13 cellular contexts compared by ENCODE assay signal in the genomic region with DNA sequence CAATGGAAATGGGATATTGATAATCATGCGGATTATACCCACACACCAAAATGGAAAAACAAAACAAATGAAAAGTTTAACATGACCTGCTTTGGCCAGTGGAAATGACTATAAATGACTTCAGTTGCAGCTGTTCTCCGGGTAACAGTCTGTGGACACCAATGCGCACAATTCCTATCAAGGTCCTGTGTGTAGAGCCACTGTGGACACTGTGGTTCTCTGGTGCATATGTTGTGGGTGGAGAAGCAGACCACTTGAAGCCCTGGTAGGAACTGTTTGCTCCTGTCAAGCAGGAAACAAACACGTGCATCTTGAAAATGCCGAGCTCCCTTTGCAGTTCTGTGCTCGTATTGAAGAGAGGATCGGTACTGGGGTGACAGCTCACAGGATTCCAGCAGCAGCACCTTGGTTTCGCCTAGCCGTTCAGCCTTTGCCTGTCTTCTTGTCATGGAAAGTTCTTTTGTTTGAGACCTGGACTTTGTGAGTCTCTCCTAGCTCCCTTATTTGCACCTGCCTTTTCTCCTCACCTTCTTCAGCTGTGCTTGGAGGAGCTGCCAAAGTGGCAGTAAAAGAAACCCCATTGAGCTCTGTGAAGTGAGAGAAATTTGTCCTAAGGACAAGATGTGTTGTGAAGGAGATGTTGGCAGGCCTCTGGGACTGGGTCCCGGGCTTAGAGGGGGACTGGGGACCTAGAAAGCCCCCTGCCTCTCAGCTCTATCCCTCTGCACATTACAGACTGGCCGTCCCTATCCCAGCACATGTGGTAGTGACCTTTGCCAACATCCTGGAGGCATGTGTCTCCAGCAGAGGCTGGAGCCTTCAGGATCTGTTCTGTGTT. TPM values are rescaled to one million over a fixed set of nuclear protein-coding genes. Genes with fewer than 3 reads are reported as not detected.
A peak's percentile ranks its signal among the peaks of the same experiment; 100 is the strongest.
DNase-seq lines count a peak whose midpoint lies in the region; ATAC-seq and TF ChIP-seq lines count a peak whose summit lies in the region.
"Had no signal": no experiment of that assay in that cellular context is flagged by ENCODE, and none has a peak within 500 bp of the region (broad histone marks: within the 10 kb centered on the region; RNA-seq: fewer than 3 reads in every experiment).

No MANE protein-coding gene starts in this region.

- peak overlapping the region; percentile 93 for H3K27ac ChIP-seq in BLaER1
- peak overlapping the region; percentile 64 for H3K27ac ChIP-seq in CD8-positive, alpha-beta T cell (ENCODE audit: low read depth, low read length)
- H3K27ac ChIP-seq in stomach = peak overlapping the region in 1 of 5 donors; percentile 67
- no peak overlapping the region for H3K27ac ChIP-seq in SJCRH30
- no peak overlapping the region for H3K27ac ChIP-seq in foreskin keratinocyte

- H3K4me1 ChIP-seq in BLaER1 = peaks cover 100% of the 10 kb centered on the region
- H3K4me1 ChIP-seq in CD8-positive, alpha-beta T cell (ENCODE audit: insufficient read depth, low read length) = peaks cover 98% of the 10 kb centered on the region
- peaks cover 35 to 99% (median 67%) of the 10 kb centered on the region in 4 donors for H3K4me1 ChIP-seq in stomach
- H3K4me1 ChIP-seq in SJCRH30 = no peaks in the 10 kb centered on the region
- H3K4me1 ChIP-seq in foreskin keratinocyte = no peaks in the 10 kb centered on the region

- intact Hi-C loops in CD8-positive, alpha-beta T cell (cut with DNase I, micrococcal nuclease) = loop anchor here in 1 of 2 experiments (2.0 kb wide), 2 partner anchors 23 to 31 kb away; no protein-coding TSS in a partner anchor
- intact Hi-C loops in activated CD8-positive, alpha-beta T cell treated with anti-CD3 and anti-CD28 coated beads for 36 hours (cut with micrococcal nuclease) = no loop called here
- intact Hi-C loops in stomach (cut with DNase I; ENCODE audit: low total_unique reads) = no loop called here

- H3K36me3 Mint-ChIP-seq in CD8-positive, alpha-beta T cell = peaks cover 42% of the 10 kb centered on the region
- peaks cover 37% of the 10 kb centered on the region for H3K36me3 Mint-ChIP-seq in activated CD8-positive, alpha-beta T cell treated with anti-CD3 and anti-CD28 coated beads for 36 hours (ENCODE audit: low read depth)
- H3K36me3 Mint-ChIP-seq in naive B cell = peaks cover 8 to 27% of the 10 kb centered on the region in 2 donors

- H3K27me3 Mint-ChIP-seq in CD8-positive, alpha-beta T cell (ENCODE audit: low read depth) = no peaks in the 10 kb centered on the region
- no peaks in the 10 kb centered on the region for H3K27me3 Mint-ChIP-seq in activated CD8-positive, alpha-beta T cell treated with anti-CD3 and anti-CD28 coated beads for 36 hours
- H3K27me3 Mint-ChIP-seq in naive B cell = no peaks in the 10 kb centered on the region

- peak overlapping the region; percentile 73 for H3K9ac ChIP-seq in BLaER1

- DNase-seq in CD8-positive, alpha-beta T cell = no peak
- no peak for DNase-seq in activated CD8-positive, alpha-beta T cell treated with anti-CD3 and anti-CD28 coated beads for 36 hours
- DNase-seq in naive B cell = no peak
- no peak for DNase-seq in stomach
- no peak for DNase-seq in SJCRH30
- no peak for DNase-seq in EL
- DNase-seq in foreskin keratinocyte = no peak
- DNase-seq: activated gamma-delta T cell; caudate nucleus; mucosa of descending colon; NCI-H2081; stimulated activated CD4-positive, alpha-beta T cell treated with anti-CD3 and anti-CD28 coated beads, Interleukin-2, amount 100 ng/mL, for 24 hours had no signal

- 57 to 73% (median 69%) methylated on average over 11 of the region's 11 CpGs for WGBS in stomach, 5 donors

- peaks cover 100% of the 10 kb centered on the region for H4K20me1 ChIP-seq in BLaER1

- peak overlapping the region; percentile 93 for H3K4me2 ChIP-seq in BLaER1

- no peak for TF ChIP-seq CTCF in CD8-positive, alpha-beta T cell (IDR thresholded peaks at IDR 0.05)
- no peak for TF ChIP-seq CTCF in activated CD8-positive, alpha-beta T cell treated with anti-CD3 and anti-CD28 coated beads for 36 hours (IDR thresholded peaks at IDR 0.05)
- TF ChIP-seq CTCF in stomach (IDR thresholded peaks at IDR 0.05) = no peak
- no peak for TF ChIP-seq CTCF in foreskin keratinocyte (conservative IDR thresholded peaks at IDR 0.05)

- peak; percentile 30 for ATAC-seq in CD8-positive, alpha-beta T cell
- ATAC-seq in activated CD8-positive, alpha-beta T cell treated with anti-CD3 and anti-CD28 coated beads for 36 hours = peak; percentile 10
- no peak for ATAC-seq in naive B cell (ENCODE audit: low read depth in 2 of 2)
- ATAC-seq in foreskin keratinocyte = no peak

- no peaks in the 10 kb centered on the region for H3K27me3 ChIP-seq in BLaER1
- H3K27me3 ChIP-seq in CD8-positive, alpha-beta T cell (ENCODE audit: insufficient read depth, low read length) = no peaks in the 10 kb centered on the region
- no peaks in the 10 kb centered on the region for H3K27me3 ChIP-seq in stomach
- H3K27me3 ChIP-seq in SJCRH30 = no peaks in the 10 kb centered on the region
- no peaks in the 10 kb centered on the region for H3K27me3 ChIP-seq in foreskin keratinocyte

- POLR2A ChIA-PET in CD8-positive, alpha-beta T cell (lab: Charles Lee) = interaction anchor here (0.9 to 5.3 kb wide), 7 partner anchors 14 to 152 kb away, joined by 3 to 24 read pairs (median 4); no protein-coding TSS in a partner anchor
- POLR2A ChIA-PET in activated CD8-positive, alpha-beta T cell treated with anti-CD3 and anti-CD28 coated beads for 36 hours (lab: Charles Lee) = interaction anchor here (0.7 to 4.3 kb wide), 14 partner anchors 9 to 316 kb away, joined by 3 to 23 read pairs (median 6); no protein-coding TSS in a partner anchor

- no peaks in the 10 kb centered on the region for H3K9me3 Mint-ChIP-seq in CD8-positive, alpha-beta T cell
- no peaks in the 10 kb centered on the region for H3K9me3 Mint-ChIP-seq in activated CD8-positive, alpha-beta T cell treated with anti-CD3 and anti-CD28 coated beads for 36 hours
- H3K9me3 Mint-ChIP-seq in naive B cell = no peaks in the 10 kb centered on the region

- no peak for TF ChIP-seq EP300 in stomach (IDR thresholded peaks at IDR 0.05)

- 0 out of 2 replicates have a peak overlapping the region, but pooled peaks have one; percentile 44 for H3K4me3 ChIP-seq in BLaER1
- H3K4me3 ChIP-seq in CD8-positive, alpha-beta T cell (ENCODE audit: low read depth, low read length) = peak overlapping the region; percentile 49
- no peak overlapping the region for H3K4me3 ChIP-seq in stomach
- H3K4me3 ChIP-seq in SJCRH30 = no peak overlapping the region
- H3K4me3 ChIP-seq: mucosa of descending colon had no signal

- CTCF ChIA-PET in CD8-positive, alpha-beta T cell (lab: Charles Lee) = interaction anchor here (0.6 to 2.7 kb wide), 10 partner anchors 11 to 302 kb away, joined by 3 to 14 read pairs (median 4); no protein-coding TSS in a partner anchor
- CTCF ChIA-PET in activated CD8-positive, alpha-beta T cell treated with anti-CD3 and anti-CD28 coated beads for 36 hours (lab: Charles Lee) = interaction anchor here (0.6 to 2.2 kb wide), 14 partner anchors 9 to 201 kb away, joined by 3 to 8 read pairs (median 4); no protein-coding TSS in a partner anchor

- no peak for TF ChIP-seq POLR2A in stomach (IDR thresholded peaks at IDR 0.05)

- H3K9me3 ChIP-seq in BLaER1 (no peaks in the 10 kb centered on the region), stomach (no peaks in the 10 kb centered on the region), SJCRH30 (replicated peaks) (no peaks in the 10 kb centered on the region)
- no peaks in the 10 kb centered on the region for H3K9me3 ChIP-seq in CD8-positive, alpha-beta T cell (ENCODE audit: low read length)
- H3K9me3 ChIP-seq: mucosa of descending colon had no signal

- H3K36me3 ChIP-seq in BLaER1 = peaks cover 34% of the 10 kb centered on the region
- no peaks in the 10 kb centered on the region for H3K36me3 ChIP-seq in CD8-positive, alpha-beta T cell (ENCODE audit: insufficient read depth, low read length)
- H3K36me3 ChIP-seq in stomach = peaks cover 0 to 6% (median 3%) of the 10 kb centered on the region in 4 donors
- H3K36me3 ChIP-seq in SJCRH30 = 0 out of 2 replicates have a peak, but pooled peaks cover 11% of the 10 kb centered on the region

- peaks cover 95% of the 10 kb centered on the region for H3K4me1 Mint-ChIP-seq in CD8-positive, alpha-beta T cell (ENCODE audit: low read depth)
- H3K4me1 Mint-ChIP-seq in activated CD8-positive, alpha-beta T cell treated with anti-CD3 and anti-CD28 coated beads for 36 hours (ENCODE audit: low read depth) = peaks cover 92% of the 10 kb centered on the region
- peaks cover 87 to 99% (median 96%) of the 10 kb centered on the region in 3 donors for H3K4me1 Mint-ChIP-seq in naive B cell

- peak overlapping the region; percentile 96 for H3K27ac Mint-ChIP-seq in CD8-positive, alpha-beta T cell
- peak overlapping the region; percentile 87 for H3K27ac Mint-ChIP-seq in activated CD8-positive, alpha-beta T cell treated with anti-CD3 and anti-CD28 coated beads for 36 hours
- peak overlapping the region; percentile 95 to 99 (median 98) for H3K27ac Mint-ChIP-seq in naive B cell

- H3K4me3 Mint-ChIP-seq in CD8-positive, alpha-beta T cell = peak overlapping the region; percentile 80
- peak overlapping the region; percentile 52 for H3K4me3 Mint-ChIP-seq in activated CD8-positive, alpha-beta T cell treated with anti-CD3 and anti-CD28 coated beads for 36 hours
- H3K4me3 Mint-ChIP-seq in naive B cell = peak overlapping the region; percentile 48 to 89 (median 72)

RNA-seq across cellular contexts. Expression of gene NCK2, which starts 33.0 kb away (rescaled TPM):
- total RNA-seq in CD8-positive, alpha-beta T cell = 10 to 100 TPM; 59.0 to 60.3 TPM
- total RNA-seq in activated CD8-positive, alpha-beta T cell treated with anti-CD3 and anti-CD28 coated beads for 36 hours = 10 to 100 TPM; 68.3 to 69.7 TPM
- polyA plus RNA-seq in naive B cell (ENCODE audit: low read depth in 6 of 6) (100 to 1,000 TPM in 1 of 6 donors, 10 to 100 TPM in 5; 70.7 to 108 (median 76.7) TPM), stomach (10 to 100 TPM; 23.1 to 61.6 (median 45.5) TPM), foreskin keratinocyte (32.0 and 44.1 TPM in 2 replicates)
- total RNA-seq in stomach (10 to 100 TPM; 27.0 to 88.9 (median 40.3) TPM), foreskin keratinocyte (46.0 and 66.3 TPM in 2 replicates)
- 50.5 and 51.9 TPM in 2 replicates for total RNA-seq in SJCRH30 (2014; rRNA removed; shearing (Covaris generic))

Comparison
In these comparisons a context has a peak if more than half of its experiments do, and no peak if none do; other contexts are left out.
1. H3K27ac ChIP-seq: peak in BLaER1 (single experiment) and CD8-positive, alpha-beta T cell (single experiment); none in SJCRH30 (single experiment) and foreskin keratinocyte (single experiment).
2. H3K4me3 ChIP-seq: peak in BLaER1 (single experiment) and CD8-positive, alpha-beta T cell (single experiment); none in stomach (0 of 4) and SJCRH30 (single experiment).
3. ATAC-seq: peak in CD8-positive, alpha-beta T cell (single experiment) and activated CD8-positive, alpha-beta T cell treated with anti-CD3 and anti-CD28 coated beads for 36 hours (single experiment); none in naive B cell (0 of 2) and foreskin keratinocyte (single experiment).
4. Peak in every context shown above with its lines, with median percentiles within 50 percentile points of each other: H3K27ac Mint-ChIP-seq and H3K4me3 Mint-ChIP-seq.